Comparison of ENCODE assay signal across 11 cellular contexts in genomic region chr12:130752037-130752436, GRCh38. TPM values are rescaled to one million over a fixed set of nuclear protein-coding genes. Genes with fewer than 3 reads are reported as not detected.
"Had no signal": no experiment of that assay in that cellular context is flagged by ENCODE, and none has a peak within 500 bp of the region (broad histone marks: within the 10 kb centered on the region; RNA-seq: fewer than 3 reads in every experiment).

No MANE protein-coding gene starts in this region.

RNA-seq across cellular contexts. Expression of gene RIMBP2, which starts 35.9 kb away (rescaled TPM):
- total RNA-seq: activated B cell treated with CpG ODN at 0.5 μM for 24 hours; activated CD4-positive, alpha-beta T cell treated with anti-CD3 and anti-CD28 coated beads, Interleukin-2, amount 10 ng/mL, durations not matched to agents 24 days and 14 days; activated CD8-positive, alpha-beta memory T cell treated with anti-CD3 and anti-CD28 coated beads for 36 hours; activated CD8-positive, alpha-beta T cell treated with anti-CD3 and anti-CD28 coated beads for 36 hours; activated naive CD4-positive, alpha-beta T cell treated with anti-CD3 and anti-CD28 coated beads for 36 hours; activated naive CD8-positive, alpha-beta T cell treated with anti-CD3 and anti-CD28 coated beads, Interleukin-2, amount 10 ng/mL, durations not matched to agents 7 days and 5 days; activated T-cell treated with anti-CD3 and anti-CD28 coated beads, Interleukin-2, amount 50 U/mL, for 4 hours; activated T-helper 1 cell treated with anti-CD3 and anti-CD28 coated beads, Interleukin-12 subunit alpha, Interleukin-12 subunit beta, Interleukin-2, Interleukin-4 antibody, amounts not matched to agents 30 ng/mL and 10 ng/mL and 1 ng/mL, durations not matched to agents 14 hours and 24 hours and 36 hours; ascending aorta; bronchial epithelial cell; T-helper 1 cell treated with Interleukin-12 subunit alpha and Interleukin-12 subunit beta and Interleukin-4 antibody, amounts not matched to agents 30 ng/mL and 1 ng/mL, for 36 hours had no signal
